ENCODE assay signal across 23 cellular contexts in genomic region chr9:82613516-82613915, GRCh38.
DNase-seq lines count a peak whose midpoint lies in the region; ATAC-seq and TF ChIP-seq lines count a peak whose summit lies in the region.
"Had no signal": no experiment of that assay in that cellular context is flagged by ENCODE, and none has a peak within 500 bp of the region (broad histone marks: within the 10 kb centered on the region; RNA-seq: fewer than 3 reads in every experiment).

No MANE protein-coding gene starts in this region.

- no peak overlapping the region for H3K18ac ChIP-seq in neuronal stem cell (ENCODE audit: low read length)

- H4K20me1 ChIP-seq in GM23338 (replicated peaks; ENCODE audit: insufficient read depth) = no peaks in the 10 kb centered on the region
- no peaks in the 10 kb centered on the region for H4K20me1 ChIP-seq in Loucy (ENCODE audit: insufficient read depth, low read length, poor library complexity, severe bottlenecking)
- H4K20me1 ChIP-seq: BLaER1 treated with 17β-estradiol and CSF1 and Interleukin-3, amounts not matched to agents 10 nM and 100 nM had no signal

- H3K9me3 Mint-ChIP-seq in GM23338 = no peaks in the 10 kb centered on the region
- peaks cover 3% of the 10 kb centered on the region for H3K9me3 Mint-ChIP-seq in natural killer cell treated with Interleukin-12 subunit alpha and Interleukin-12 subunit beta and Interleukin-15 and Interleukin-18, amount 100 ng/mL, for 72 hours
- H3K9me3 Mint-ChIP-seq: H9 had no signal

- peaks cover 3% of the 10 kb centered on the region for H3K4me1 ChIP-seq in GM23338 (ENCODE audit: insufficient read depth)
- no peaks in the 10 kb centered on the region for H3K4me1 ChIP-seq in Loucy (ENCODE audit: insufficient read depth, low read length, poor library complexity, severe bottlenecking)
- H3K4me1 ChIP-seq in neuronal stem cell (ENCODE audit: control insufficient read depth in 2 of 2, insufficient read depth in 1 of 2, low read depth in 1 of 2, low read length in 2 of 2) = peaks cover 0 to 3% of the 10 kb centered on the region in 2 donors
- H3K4me1 ChIP-seq: A549; BLaER1 treated with 17β-estradiol and CSF1 and Interleukin-3, amounts not matched to agents 10 nM and 100 nM had no signal

- H3K27ac ChIP-seq in GM23338 (ENCODE audit: low read depth) = no peak overlapping the region
- H3K27ac ChIP-seq in neuronal stem cell (replicated peaks; ENCODE audit: low read length) = no peak overlapping the region
- H3K27ac ChIP-seq: 22Rv1; A549; BLaER1 treated with 17β-estradiol and CSF1 and Interleukin-3, amounts not matched to agents 10 nM and 100 nM had no signal

- H3K79me1 ChIP-seq in neuronal stem cell (ENCODE audit: low read depth, low read length) = no peaks in the 10 kb centered on the region

- no peak overlapping the region for H3K4me2 ChIP-seq in GM23338
- H3K4me2 ChIP-seq in Loucy (ENCODE audit: low read depth, low read length, poor library complexity, severe bottlenecking) = no peak overlapping the region
- no peak overlapping the region for H3K4me2 ChIP-seq in neuronal stem cell (ENCODE audit: insufficient read depth, low read length, poor library complexity, severe bottlenecking)
- H3K4me2 ChIP-seq: A549; BLaER1 treated with 17β-estradiol and CSF1 and Interleukin-3, amounts not matched to agents 10 nM and 100 nM had no signal

- no peak overlapping the region for H3K4ac ChIP-seq in neuronal stem cell (ENCODE audit: low read length)

- H3K4me1 Mint-ChIP-seq in GM23338 = 0 out of 3 replicates have a peak, but pooled peaks cover 2% of the 10 kb centered on the region
- H3K4me1 Mint-ChIP-seq in natural killer cell treated with Interleukin-12 subunit alpha and Interleukin-12 subunit beta and Interleukin-15 and Interleukin-18, amount 100 ng/mL, for 72 hours (ENCODE audit: low read depth in 2 of 2) = no peaks in the 10 kb centered on the region
- H3K4me1 Mint-ChIP-seq: CD14-positive monocyte; CD8-positive, alpha-beta memory T cell had no signal

- peaks cover 2% of the 10 kb centered on the region for H3K27me3 Mint-ChIP-seq in GM23338 (ENCODE audit: insufficient read depth, low read depth, poor library complexity)
- H3K27me3 Mint-ChIP-seq in natural killer cell treated with Interleukin-12 subunit alpha and Interleukin-12 subunit beta and Interleukin-15 and Interleukin-18, amount 100 ng/mL, for 72 hours = no peaks in the 10 kb centered on the region
- H3K27me3 Mint-ChIP-seq: CD4-positive, alpha-beta T cell; CD8-positive, alpha-beta memory T cell had no signal

- H3K23ac ChIP-seq in neuronal stem cell (ENCODE audit: low read depth, low read length, poor library complexity) = no peak overlapping the region

- no peak for TF ChIP-seq CTCF in GM23338 (conservative IDR thresholded peaks at IDR 0.05; ENCODE audit: low read depth in 2 of 2)
- TF ChIP-seq CTCF in Loucy (conservative IDR thresholded peaks at IDR 0.05; ENCODE audit: low read length) = no peak

- no CpG with 5 or more reads among the region's 3 CpGs for WGBS in neuronal stem cell (ENCODE audit: extremely low coverage in 2 of 2, insufficient read length in 2 of 2, insufficient replicate concordance in 1 of 2), 2 donors

- H3K27me3 ChIP-seq in GM23338 (ENCODE audit: insufficient read depth) = no peaks in the 10 kb centered on the region
- no peaks in the 10 kb centered on the region for H3K27me3 ChIP-seq in Loucy (ENCODE audit: insufficient read depth, low read length, poor library complexity, severe bottlenecking)
- no peaks in the 10 kb centered on the region for H3K27me3 ChIP-seq in neuronal stem cell (ENCODE audit: control insufficient read depth in 3 of 3, insufficient read depth in 3 of 3, low read depth in 1 of 3, low read length in 3 of 3)
- H3K27me3 ChIP-seq: BE2C; BLaER1 treated with 17β-estradiol and CSF1 and Interleukin-3, amounts not matched to agents 10 nM and 100 nM had no signal

- no peak overlapping the region for H3K27ac Mint-ChIP-seq in GM23338
- H3K27ac Mint-ChIP-seq in natural killer cell treated with Interleukin-12 subunit alpha and Interleukin-12 subunit beta and Interleukin-15 and Interleukin-18, amount 100 ng/mL, for 72 hours = no peak overlapping the region
- H3K27ac Mint-ChIP-seq: CD14-positive monocyte; CD4-positive, alpha-beta T cell; CD8-positive, alpha-beta memory T cell; H9 had no signal

- H4K91ac ChIP-seq in neuronal stem cell (ENCODE audit: low read depth, low read length, poor library complexity) = no peak overlapping the region

- H3K9me2 ChIP-seq in GM23338 (ENCODE audit: insufficient read depth) (no peaks in the 10 kb centered on the region), Loucy (replicated peaks; ENCODE audit: low read depth, low read length) (no peaks in the 10 kb centered on the region)

- H3K9ac ChIP-seq in Loucy (ENCODE audit: low read depth, low read length, poor library complexity, severe bottlenecking) (no peak overlapping the region), neuronal stem cell (ENCODE audit: low read depth, low read length, poor library complexity) (peak overlapping the region; percentile 40)
- H3K9ac ChIP-seq: BLaER1 treated with 17β-estradiol and CSF1 and Interleukin-3, amounts not matched to agents 10 nM and 100 nM had no signal

- H2AK5ac ChIP-seq in neuronal stem cell (ENCODE audit: low read depth, low read length) = no peak overlapping the region

- no peak overlapping the region for H2BK15ac ChIP-seq in neuronal stem cell (ENCODE audit: low read length)

- H2AFZ ChIP-seq in GM23338 = 0 out of 2 replicates have a peak overlapping the region, but pooled peaks have one; percentile 64
- peak overlapping the region; percentile 30; the same call in 1 of the 2 replicates for H2AFZ ChIP-seq in Loucy (ENCODE audit: low read length)
- H2AFZ ChIP-seq in neuronal stem cell (ENCODE audit: low read length) = no peak overlapping the region

- H3K36me3 Mint-ChIP-seq in GM23338 (ENCODE audit: low read depth) = no peaks in the 10 kb centered on the region
- H3K36me3 Mint-ChIP-seq in natural killer cell treated with Interleukin-12 subunit alpha and Interleukin-12 subunit beta and Interleukin-15 and Interleukin-18, amount 100 ng/mL, for 72 hours = no peaks in the 10 kb centered on the region
- H3K36me3 Mint-ChIP-seq: CD14-positive monocyte; CD8-positive, alpha-beta memory T cell had no signal

- H3K79me2 ChIP-seq in GM23338 (replicated peaks; ENCODE audit: insufficient read depth) (no peaks in the 10 kb centered on the region), Loucy (ENCODE audit: insufficient read depth, low read length) (no peaks in the 10 kb centered on the region)

- ATAC-seq in GM23338 (no peak), GM18861 (IDR thresholded peaks at IDR 0.05; ENCODE audit: unreplicated experiment) (no peak)
- no peak for ATAC-seq in natural killer cell treated with Interleukin-12 subunit alpha and Interleukin-12 subunit beta and Interleukin-15 and Interleukin-18, amount 100 ng/mL, for 72 hours
- ATAC-seq: A549, GM12878, HCT116 had no signal

- H3K9me3 ChIP-seq in Loucy (ENCODE audit: insufficient read depth, low read depth, low read length) = no peaks in the 10 kb centered on the region
- H3K9me3 ChIP-seq in neuronal stem cell (replicated peaks in 1 of 2; ENCODE audit: control insufficient read depth in 2 of 2, insufficient read depth in 1 of 2, low read depth in 1 of 2, low read length in 2 of 2) = no peaks in the 10 kb centered on the region
- H3K9me3 ChIP-seq: A549, BE2C had no signal

- H3F3A ChIP-seq in GM23338 (replicated peaks; ENCODE audit: low read depth) (no peaks in the 10 kb centered on the region), Loucy (ENCODE audit: low read depth) (no peaks in the 10 kb centered on the region)

- H3K4me3 Mint-ChIP-seq in GM23338 = no peak overlapping the region
- no peak overlapping the region for H3K4me3 Mint-ChIP-seq in natural killer cell treated with Interleukin-12 subunit alpha and Interleukin-12 subunit beta and Interleukin-15 and Interleukin-18, amount 100 ng/mL, for 72 hours
- H3K4me3 Mint-ChIP-seq: CD14-positive monocyte; CD4-positive, alpha-beta T cell; CD8-positive, alpha-beta memory T cell; H9 had no signal

- no peak overlapping the region for H2BK12ac ChIP-seq in neuronal stem cell (ENCODE audit: low read length)

- DNase-seq in GM23338 (ENCODE audit: low spot score) (no peak), myocyte (ENCODE audit: low read depth) (peak; percentile 1), neuronal stem cell (ENCODE audit: low spot score) (no peak), A172 (ENCODE audit: low spot score) (no peak)
- DNase-seq in natural killer cell treated with Interleukin-12 subunit alpha and Interleukin-12 subunit beta and Interleukin-15 and Interleukin-18, amount 100 ng/mL, for 72 hours (ENCODE audit: low spot score) = no peak
- DNase-seq: ACHN; AML-193; BE2C; CD4-positive, alpha-beta T cell; CD8-positive, alpha-beta memory T cell; DMS 273 treated with DMSO at 0.1 percent for 48 hours; DMS79; EL; GDM1; H9 had no signal

- H2BK5ac ChIP-seq in neuronal stem cell (ENCODE audit: low read length) = no peak overlapping the region

- H3K4me3 ChIP-seq in GM23338 = no peak overlapping the region
- no peak overlapping the region for H3K4me3 ChIP-seq in Loucy (ENCODE audit: low read length, poor library complexity, severe bottlenecking)
- H3K4me3 ChIP-seq in neuronal stem cell (ENCODE audit: low read length in 2 of 2) = no peak overlapping the region
- H3K4me3 ChIP-seq: A549; BLaER1 treated with 17β-estradiol and CSF1 and Interleukin-3, amounts not matched to agents 10 nM and 100 nM; GM12878 had no signal

- no peak overlapping the region for H3K14ac ChIP-seq in neuronal stem cell (ENCODE audit: low read length)

- no peaks in the 10 kb centered on the region for H3K36me3 ChIP-seq in GM23338 (ENCODE audit: insufficient read depth)
- H3K36me3 ChIP-seq in Loucy (ENCODE audit: insufficient read depth, low read length) = no peaks in the 10 kb centered on the region
- H3K36me3 ChIP-seq in neuronal stem cell (replicated peaks in 1 of 2; ENCODE audit: control insufficient read depth in 2 of 2, insufficient read depth in 2 of 2, low read length in 2 of 2) = no peaks in the 10 kb centered on the region
- H3K36me3 ChIP-seq: BE2C; BLaER1 treated with 17β-estradiol and CSF1 and Interleukin-3, amounts not matched to agents 10 nM and 100 nM had no signal

- H2BK120ac ChIP-seq in neuronal stem cell (ENCODE audit: low read depth, low read length) = no peak overlapping the region

- H4K8ac ChIP-seq in neuronal stem cell (ENCODE audit: low read depth, low read length) = no peak overlapping the region

TF ChIP-seq in GM23338, 12 proteins besides CTCF, POLR2A, EP300 and RAD21:
- no peak for TF ChIP-seq EZH2phosphoT487 (IDR thresholded peaks at IDR 0.05; ENCODE audit: unreplicated experiment)
